In the genomic region with DNA sequence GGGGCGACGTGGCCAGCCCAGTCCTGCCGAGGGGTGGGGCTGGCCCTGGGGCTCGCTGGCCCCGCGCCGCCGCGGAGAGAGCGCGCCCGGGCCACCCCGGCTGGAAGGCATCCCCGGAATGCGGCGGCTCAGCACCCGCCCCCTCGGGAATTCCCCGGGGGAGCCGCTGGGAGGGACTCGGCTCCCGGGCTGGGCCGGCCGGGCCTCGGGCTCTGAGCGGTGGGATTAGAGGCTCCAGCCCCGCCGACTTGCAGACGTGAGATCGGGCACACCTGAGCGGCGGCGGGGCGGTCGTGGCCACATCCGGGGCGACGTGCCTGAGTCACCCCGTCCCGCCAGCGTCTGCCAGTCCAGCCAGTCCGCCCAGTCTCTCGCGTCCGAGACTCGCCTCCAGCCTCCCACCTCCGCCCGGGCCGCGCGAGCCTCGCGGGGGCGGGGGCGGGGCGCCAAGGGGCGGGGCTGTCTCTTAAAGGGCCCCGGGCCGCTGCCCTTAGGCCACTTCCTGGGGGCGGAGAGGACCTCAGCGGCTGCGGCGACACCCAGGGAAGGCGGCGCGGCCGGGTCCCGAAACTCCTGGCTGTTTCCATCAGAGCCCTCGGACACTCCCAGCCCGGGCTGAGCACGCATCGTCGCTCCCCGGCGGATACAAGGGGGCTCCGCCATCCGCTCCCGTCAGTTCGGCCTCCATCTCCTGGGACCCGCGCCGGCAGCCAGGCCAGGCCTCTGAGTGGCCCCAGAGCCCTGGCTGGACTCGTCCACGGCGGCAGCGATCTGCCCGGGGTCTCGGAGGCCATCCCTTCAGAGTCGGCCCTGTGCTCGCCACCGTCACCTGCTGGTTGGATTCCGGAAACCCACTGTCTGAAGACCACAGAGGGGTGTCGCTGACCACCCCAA, we compare ENCODE assay signal across 1 cellular context.
TF ChIP-seq lines count a peak whose summit lies in the region.

A gene (plus strand): TSS at position 498 of the 894 bp plus-strand sequence.

TF ChIP-seq in HepG2, 621 proteins besides CTCF, POLR2A, EP300 and RAD21 (continued from another document and continues in another):
- TF ChIP-seq, protein P1, sequence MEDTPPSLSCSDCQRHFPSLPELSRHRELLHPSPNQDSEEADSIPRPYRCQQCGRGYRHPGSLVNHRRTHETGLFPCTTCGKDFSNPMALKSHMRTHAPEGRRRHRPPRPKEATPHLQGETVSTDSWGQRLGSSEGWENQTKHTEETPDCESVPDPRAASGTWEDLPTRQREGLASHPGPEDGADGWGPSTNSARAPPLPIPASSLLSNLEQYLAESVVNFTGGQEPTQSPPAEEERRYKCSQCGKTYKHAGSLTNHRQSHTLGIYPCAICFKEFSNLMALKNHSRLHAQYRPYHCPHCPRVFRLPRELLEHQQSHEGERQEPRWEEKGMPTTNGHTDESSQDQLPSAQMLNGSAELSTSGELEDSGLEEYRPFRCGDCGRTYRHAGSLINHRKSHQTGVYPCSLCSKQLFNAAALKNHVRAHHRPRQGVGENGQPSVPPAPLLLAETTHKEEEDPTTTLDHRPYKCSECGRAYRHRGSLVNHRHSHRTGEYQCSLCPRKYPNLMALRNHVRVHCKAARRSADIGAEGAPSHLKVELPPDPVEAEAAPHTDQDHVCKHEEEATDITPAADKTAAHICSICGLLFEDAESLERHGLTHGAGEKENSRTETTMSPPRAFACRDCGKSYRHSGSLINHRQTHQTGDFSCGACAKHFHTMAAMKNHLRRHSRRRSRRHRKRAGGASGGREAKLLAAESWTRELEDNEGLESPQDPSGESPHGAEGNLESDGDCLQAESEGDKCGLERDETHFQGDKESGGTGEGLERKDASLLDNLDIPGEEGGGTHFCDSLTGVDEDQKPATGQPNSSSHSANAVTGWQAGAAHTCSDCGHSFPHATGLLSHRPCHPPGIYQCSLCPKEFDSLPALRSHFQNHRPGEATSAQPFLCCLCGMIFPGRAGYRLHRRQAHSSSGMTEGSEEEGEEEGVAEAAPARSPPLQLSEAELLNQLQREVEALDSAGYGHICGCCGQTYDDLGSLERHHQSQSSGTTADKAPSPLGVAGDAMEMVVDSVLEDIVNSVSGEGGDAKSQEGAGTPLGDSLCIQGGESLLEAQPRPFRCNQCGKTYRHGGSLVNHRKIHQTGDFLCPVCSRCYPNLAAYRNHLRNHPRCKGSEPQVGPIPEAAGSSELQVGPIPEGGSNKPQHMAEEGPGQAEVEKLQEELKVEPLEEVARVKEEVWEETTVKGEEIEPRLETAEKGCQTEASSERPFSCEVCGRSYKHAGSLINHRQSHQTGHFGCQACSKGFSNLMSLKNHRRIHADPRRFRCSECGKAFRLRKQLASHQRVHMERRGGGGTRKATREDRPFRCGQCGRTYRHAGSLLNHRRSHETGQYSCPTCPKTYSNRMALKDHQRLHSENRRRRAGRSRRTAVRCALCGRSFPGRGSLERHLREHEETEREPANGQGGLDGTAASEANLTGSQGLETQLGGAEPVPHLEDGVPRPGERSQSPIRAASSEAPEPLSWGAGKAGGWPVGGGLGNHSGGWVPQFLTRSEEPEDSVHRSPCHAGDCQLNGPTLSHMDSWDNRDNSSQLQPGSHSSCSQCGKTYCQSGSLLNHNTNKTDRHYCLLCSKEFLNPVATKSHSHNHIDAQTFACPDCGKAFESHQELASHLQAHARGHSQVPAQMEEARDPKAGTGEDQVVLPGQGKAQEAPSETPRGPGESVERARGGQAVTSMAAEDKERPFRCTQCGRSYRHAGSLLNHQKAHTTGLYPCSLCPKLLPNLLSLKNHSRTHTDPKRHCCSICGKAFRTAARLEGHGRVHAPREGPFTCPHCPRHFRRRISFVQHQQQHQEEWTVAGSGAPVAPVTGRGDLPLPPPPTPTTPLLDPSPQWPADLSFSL (CRISPR knock-in tag; IDR thresholded peaks at IDR 0.05): no peak
- TF ChIP-seq HNRNPL (IDR thresholded peaks at IDR 0.05; ENCODE audit: low read depth, low read length) (no peak), ZNF703 (CRISPR knock-in tag; IDR thresholded peaks at IDR 0.05; ENCODE audit: borderline replicate concordance) (no peak), TBL1XR1 (IDR thresholded peaks at IDR 0.05; ENCODE audit: borderline replicate concordance, low read length, partially characterized antibody) (no peak), SOX6 (IDR thresholded peaks at IDR 0.05) (no peak), SOX6 (CRISPR knock-in tag; IDR thresholded peaks at IDR 0.05) (peak; percentile 50; the same call in 1 of the 2 replicates), MTF2 (CRISPR knock-in tag; IDR thresholded peaks at IDR 0.05; ENCODE audit: borderline replicate concordance) (no peak), ZNF552 (CRISPR knock-in tag; IDR thresholded peaks at IDR 0.05; ENCODE audit: borderline replicate concordance) (no peak), GABPB1 (CRISPR knock-in tag; IDR thresholded peaks at IDR 0.05) (peak; percentile 82; the same call in 1 of the 2 replicates), CBX5 (CRISPR knock-in tag; IDR thresholded peaks at IDR 0.05; ENCODE audit: borderline replicate concordance) (no peak), SIN3B (IDR thresholded peaks at IDR 0.05; ENCODE audit: low read length) (no peak), ZNF256 (CRISPR knock-in tag; conservative IDR thresholded peaks at IDR 0.05) (0 out of 2 replicates have a peak, but pooled peaks have one; percentile 33), DMAP1 (CRISPR knock-in tag; IDR thresholded peaks at IDR 0.05) (0 out of 2 replicates have a peak, but pooled peaks have one; percentile 20), BORCS8-MEF2B (CRISPR knock-in tag; IDR thresholded peaks at IDR 0.05) (0 out of 2 replicates have a peak, but pooled peaks have one; percentile 25), FOXK2 (IDR thresholded peaks at IDR 0.05) (no peak), GZF1 (CRISPR knock-in tag; IDR thresholded peaks at IDR 0.05) (no peak), CHCHD3 (CRISPR knock-in tag; IDR thresholded peaks at IDR 0.05) (no peak), NFATC3 (CRISPR knock-in tag; IDR thresholded peaks at IDR 0.05) (no peak), EHMT2 (IDR thresholded peaks at IDR 0.05; ENCODE audit: borderline replicate concordance, low read depth, low read length) (no peak), ZNF331 (CRISPR knock-in tag; IDR thresholded peaks at IDR 0.05) (peak; percentile 50; the same call in 1 of the 2 replicates), ZNF333 (CRISPR knock-in tag; IDR thresholded peaks at IDR 0.05; ENCODE audit: borderline replicate concordance) (peak; percentile 26; the same call in 1 of the 2 replicates), ZNF138 (CRISPR knock-in tag; IDR thresholded peaks at IDR 0.05; ENCODE audit: low read depth) (no peak; the same call in 1 of the 2 replicates), GTF2F1 (IDR thresholded peaks at IDR 0.05; ENCODE audit: low read length) (no peak), ZNF546 (CRISPR knock-in tag; conservative IDR thresholded peaks at IDR 0.05) (peak; percentile 49; the same call in 1 of the 2 replicates), HDAC6 (IDR thresholded peaks at IDR 0.05; ENCODE audit: low read depth, low read length) (no peak), ZNF768 (CRISPR knock-in tag; IDR thresholded peaks at IDR 0.05) (no peak), NCOA2 (CRISPR knock-in tag; IDR thresholded peaks at IDR 0.05) (peak; percentile 20; the same call in 1 of the 2 replicates), STAG1 (CRISPR knock-in tag; IDR thresholded peaks at IDR 0.05) (no peak; the same call in 1 of the 2 replicates), ZFP62 (CRISPR knock-in tag; IDR thresholded peaks at IDR 0.05) (no peak), SP140L (CRISPR knock-in tag; IDR thresholded peaks at IDR 0.05; ENCODE audit: borderline replicate concordance) (no peak), ZNF354B (CRISPR knock-in tag; IDR thresholded peaks at IDR 0.05) (no peak), CEBPG (CRISPR knock-in tag; IDR thresholded peaks at IDR 0.05) (no peak), HOXA5 (CRISPR knock-in tag; IDR thresholded peaks at IDR 0.05) (peak; percentile 77), U2AF1 (optimal IDR thresholded peaks at IDR 0.05; ENCODE audit: low read depth, low read length) (no peak), ZFP36L2 (CRISPR knock-in tag; IDR thresholded peaks at IDR 0.05) (no peak)
- TF ChIP-seq, protein P2, sequence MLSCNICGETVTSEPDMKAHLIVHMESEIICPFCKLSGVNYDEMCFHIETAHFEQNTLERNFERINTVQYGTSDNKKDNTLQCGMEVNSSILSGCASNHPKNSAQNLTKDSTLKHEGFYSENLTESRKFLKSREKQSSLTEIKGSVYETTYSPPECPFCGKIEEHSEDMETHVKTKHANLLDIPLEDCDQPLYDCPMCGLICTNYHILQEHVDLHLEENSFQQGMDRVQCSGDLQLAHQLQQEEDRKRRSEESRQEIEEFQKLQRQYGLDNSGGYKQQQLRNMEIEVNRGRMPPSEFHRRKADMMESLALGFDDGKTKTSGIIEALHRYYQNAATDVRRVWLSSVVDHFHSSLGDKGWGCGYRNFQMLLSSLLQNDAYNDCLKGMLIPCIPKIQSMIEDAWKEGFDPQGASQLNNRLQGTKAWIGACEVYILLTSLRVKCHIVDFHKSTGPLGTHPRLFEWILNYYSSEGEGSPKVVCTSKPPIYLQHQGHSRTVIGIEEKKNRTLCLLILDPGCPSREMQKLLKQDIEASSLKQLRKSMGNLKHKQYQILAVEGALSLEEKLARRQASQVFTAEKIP (CRISPR knock-in tag; IDR thresholded peaks at IDR 0.05; ENCODE audit: borderline replicate concordance): no peak
- TF ChIP-seq, protein P3, sequence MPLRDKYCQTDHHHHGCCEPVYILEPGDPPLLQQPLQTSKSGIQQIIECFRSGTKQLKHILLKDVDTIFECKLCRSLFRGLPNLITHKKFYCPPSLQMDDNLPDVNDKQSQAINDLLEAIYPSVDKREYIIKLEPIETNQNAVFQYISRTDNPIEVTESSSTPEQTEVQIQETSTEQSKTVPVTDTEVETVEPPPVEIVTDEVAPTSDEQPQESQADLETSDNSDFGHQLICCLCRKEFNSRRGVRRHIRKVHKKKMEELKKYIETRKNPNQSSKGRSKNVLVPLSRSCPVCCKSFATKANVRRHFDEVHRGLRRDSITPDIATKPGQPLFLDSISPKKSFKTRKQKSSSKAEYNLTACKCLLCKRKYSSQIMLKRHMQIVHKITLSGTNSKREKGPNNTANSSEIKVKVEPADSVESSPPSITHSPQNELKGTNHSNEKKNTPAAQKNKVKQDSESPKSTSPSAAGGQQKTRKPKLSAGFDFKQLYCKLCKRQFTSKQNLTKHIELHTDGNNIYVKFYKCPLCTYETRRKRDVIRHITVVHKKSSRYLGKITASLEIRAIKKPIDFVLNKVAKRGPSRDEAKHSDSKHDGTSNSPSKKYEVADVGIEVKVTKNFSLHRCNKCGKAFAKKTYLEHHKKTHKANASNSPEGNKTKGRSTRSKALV (CRISPR knock-in tag; IDR thresholded peaks at IDR 0.05): no peak; the same call in 1 of the 2 replicates
- TF ChIP-seq, protein P4, sequence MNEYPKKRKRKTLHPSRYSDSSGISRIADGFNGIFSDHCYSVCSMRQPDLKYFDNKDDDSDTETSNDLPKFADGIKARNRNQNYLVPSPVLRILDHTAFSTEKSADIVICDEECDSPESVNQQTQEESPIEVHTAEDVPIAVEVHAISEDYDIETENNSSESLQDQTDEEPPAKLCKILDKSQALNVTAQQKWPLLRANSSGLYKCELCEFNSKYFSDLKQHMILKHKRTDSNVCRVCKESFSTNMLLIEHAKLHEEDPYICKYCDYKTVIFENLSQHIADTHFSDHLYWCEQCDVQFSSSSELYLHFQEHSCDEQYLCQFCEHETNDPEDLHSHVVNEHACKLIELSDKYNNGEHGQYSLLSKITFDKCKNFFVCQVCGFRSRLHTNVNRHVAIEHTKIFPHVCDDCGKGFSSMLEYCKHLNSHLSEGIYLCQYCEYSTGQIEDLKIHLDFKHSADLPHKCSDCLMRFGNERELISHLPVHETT (CRISPR knock-in tag; conservative IDR thresholded peaks at IDR 0.05): peak; percentile 94
- TF ChIP-seq, protein P5, sequence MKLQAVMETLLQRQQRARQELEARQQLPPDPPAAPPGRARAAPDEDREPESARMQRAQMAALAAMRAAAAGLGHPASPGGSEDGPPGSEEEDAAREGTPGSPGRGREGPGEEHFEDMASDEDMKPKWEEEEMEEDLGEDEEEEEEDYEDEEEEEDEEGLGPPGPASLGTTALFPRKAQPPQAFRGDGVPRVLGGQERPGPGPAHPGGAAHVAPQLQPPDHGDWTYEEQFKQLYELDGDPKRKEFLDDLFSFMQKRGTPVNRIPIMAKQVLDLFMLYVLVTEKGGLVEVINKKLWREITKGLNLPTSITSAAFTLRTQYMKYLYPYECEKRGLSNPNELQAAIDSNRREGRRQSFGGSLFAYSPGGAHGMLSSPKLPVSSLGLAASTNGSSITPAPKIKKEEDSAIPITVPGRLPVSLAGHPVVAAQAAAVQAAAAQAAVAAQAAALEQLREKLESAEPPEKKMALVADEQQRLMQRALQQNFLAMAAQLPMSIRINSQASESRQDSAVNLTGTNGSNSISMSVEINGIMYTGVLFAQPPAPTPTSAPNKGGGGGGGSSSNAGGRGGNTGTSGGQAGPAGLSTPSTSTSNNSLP (IDR thresholded peaks at IDR 0.05; ENCODE audit: low read depth, low read length): no peak
- TF ChIP-seq, protein P6, sequence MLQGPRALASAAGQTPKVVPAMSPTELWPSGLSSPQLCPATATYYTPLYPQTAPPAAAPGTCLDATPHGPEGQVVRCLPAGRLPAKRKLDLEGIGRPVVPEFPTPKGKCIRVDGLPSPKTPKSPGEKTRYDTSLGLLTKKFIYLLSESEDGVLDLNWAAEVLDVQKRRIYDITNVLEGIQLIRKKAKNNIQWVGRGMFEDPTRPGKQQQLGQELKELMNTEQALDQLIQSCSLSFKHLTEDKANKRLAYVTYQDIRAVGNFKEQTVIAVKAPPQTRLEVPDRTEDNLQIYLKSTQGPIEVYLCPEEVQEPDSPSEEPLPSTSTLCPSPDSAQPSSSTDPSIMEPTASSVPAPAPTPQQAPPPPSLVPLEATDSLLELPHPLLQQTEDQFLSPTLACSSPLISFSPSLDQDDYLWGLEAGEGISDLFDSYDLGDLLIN (CRISPR knock-in tag; IDR thresholded peaks at IDR 0.05; ENCODE audit: borderline replicate concordance): peak; percentile 69; the same call in 1 of the 2 replicates
- TF ChIP-seq, protein P7, sequence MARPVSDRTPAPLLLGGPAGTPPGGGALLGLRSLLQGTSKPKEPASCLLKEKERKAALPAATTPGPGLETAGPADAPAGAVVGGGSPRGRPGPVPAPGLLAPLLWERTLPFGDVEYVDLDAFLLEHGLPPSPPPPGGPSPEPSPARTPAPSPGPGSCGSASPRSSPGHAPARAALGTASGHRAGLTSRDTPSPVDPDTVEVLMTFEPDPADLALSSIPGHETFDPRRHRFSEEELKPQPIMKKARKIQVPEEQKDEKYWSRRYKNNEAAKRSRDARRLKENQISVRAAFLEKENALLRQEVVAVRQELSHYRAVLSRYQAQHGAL (CRISPR knock-in tag; IDR thresholded peaks at IDR 0.05; ENCODE audit: not compliant biosample characterization): no peak
- TF ChIP-seq, protein P8, sequence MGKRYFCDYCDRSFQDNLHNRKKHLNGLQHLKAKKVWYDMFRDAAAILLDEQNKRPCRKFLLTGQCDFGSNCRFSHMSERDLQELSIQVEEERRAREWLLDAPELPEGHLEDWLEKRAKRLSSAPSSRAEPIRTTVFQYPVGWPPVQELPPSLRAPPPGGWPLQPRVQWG (CRISPR knock-in tag; IDR thresholded peaks at IDR 0.05; ENCODE audit: borderline replicate concordance, low read depth): no peak
